12 cellular contexts compared by ENCODE assay signal in the genomic region with DNA sequence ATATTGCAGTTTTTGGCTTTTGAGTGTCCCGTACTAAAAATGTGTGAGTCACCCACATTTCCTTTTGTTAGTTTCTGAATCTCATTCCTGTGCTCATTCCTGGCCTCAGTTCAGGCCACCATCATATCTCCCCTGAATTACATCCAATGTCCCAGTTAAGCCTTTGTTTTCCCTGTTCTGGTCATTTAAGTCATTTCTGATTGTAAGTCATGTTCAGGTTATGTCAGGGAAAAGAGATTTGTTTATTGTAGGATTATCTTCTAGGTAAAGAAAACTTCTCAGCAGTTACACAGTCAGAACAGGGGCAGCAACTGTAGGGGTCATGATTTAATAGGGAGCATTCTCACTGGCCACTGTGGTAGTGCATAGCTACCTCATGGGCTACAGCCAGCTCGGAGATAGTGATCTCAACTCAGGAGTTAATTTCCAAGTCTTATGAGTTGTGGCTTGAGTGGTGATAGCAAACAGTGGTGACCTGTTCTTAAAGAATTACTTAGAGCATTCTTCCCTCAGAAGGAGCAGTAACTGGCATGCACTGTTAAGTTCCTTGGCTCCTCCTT. TPM values are rescaled to one million over a fixed set of nuclear protein-coding genes. Genes with fewer than 3 reads are reported as not detected.
DNase-seq lines count a peak whose midpoint lies in the region; ATAC-seq and TF ChIP-seq lines count a peak whose summit lies in the region.
"Had no signal": no experiment of that assay in that cellular context is flagged by ENCODE, and none has a peak within 500 bp of the region (broad histone marks: within the 10 kb centered on the region; RNA-seq: fewer than 3 reads in every experiment).

No MANE protein-coding gene starts in this region.

- H3K4me3 ChIP-seq in MG63 (no peak overlapping the region), WERI-Rb-1 (ENCODE audit: low read depth, low read length) (no peak overlapping the region)
- H3K4me3 ChIP-seq: testis had no signal

- CTCF ChIA-PET in CD4-positive, alpha-beta T cell (lab: Charles Lee) = interaction anchor here (0.9 to 2.4 kb wide), 3 partner anchors 17 to 26 kb away, joined by 3 to 8 read pairs (median 3); no protein-coding TSS in a partner anchor

- no peaks in the 10 kb centered on the region for H3K27me3 Mint-ChIP-seq in CD4-positive, alpha-beta T cell
- H3K27me3 Mint-ChIP-seq in osteocyte (ENCODE audit: unreplicated experiment) (no peaks in the 10 kb centered on the region), endothelial cell (ENCODE audit: unreplicated experiment) (no peaks in the 10 kb centered on the region)

- no peaks in the 10 kb centered on the region for H3K9me3 Mint-ChIP-seq in CD4-positive, alpha-beta T cell
- H3K9me3 Mint-ChIP-seq in osteocyte (ENCODE audit: unreplicated experiment) (no peaks in the 10 kb centered on the region), endothelial cell (ENCODE audit: unreplicated experiment) (no peaks in the 10 kb centered on the region)

- ATAC-seq in CD4-positive, alpha-beta T cell (ENCODE audit: poor library complexity) = no peak
- ATAC-seq in HG02970 (IDR thresholded peaks at IDR 0.05; ENCODE audit: low FRiP score, unreplicated experiment) (no peak), GM21515 (IDR thresholded peaks at IDR 0.05; ENCODE audit: unreplicated experiment) (no peak)

- H3K4me1 Mint-ChIP-seq in CD4-positive, alpha-beta T cell (ENCODE audit: low read depth) = peaks cover 53% of the 10 kb centered on the region
- peaks cover 39% of the 10 kb centered on the region for H3K4me1 Mint-ChIP-seq in osteocyte (ENCODE audit: unreplicated experiment)
- H3K4me1 Mint-ChIP-seq in endothelial cell (ENCODE audit: unreplicated experiment) = peaks cover 4% of the 10 kb centered on the region

- no peaks in the 10 kb centered on the region for H3K27me3 ChIP-seq in CD4-positive, alpha-beta T cell (ENCODE audit: control insufficient read depth, insufficient read depth, low read length)
- H3K27me3 ChIP-seq in MG63 (no peaks in the 10 kb centered on the region), WERI-Rb-1 (ENCODE audit: insufficient read depth, low read depth, severe bottlenecking) (no peaks in the 10 kb centered on the region)
- H3K27me3 ChIP-seq: testis had no signal

- POLR2A ChIA-PET in CD4-positive, alpha-beta T cell (lab: Charles Lee) = interaction anchor here (1.1 kb wide), 1 partner anchor 33 kb away, joined by 4 read pairs; no protein-coding TSS in a partner anchor

- no peak for DNase-seq in CD4-positive, alpha-beta T cell
- DNase-seq in MG63 (peak; percentile 89), dermis blood vessel endothelial cell (peak; percentile 76), osteocyte (ENCODE audit: extremely low spot score, unreplicated experiment) (no peak), WERI-Rb-1 (no peak), endothelial cell (ENCODE audit: low spot score) (no peak)
- DNase-seq: effector CD8-positive, alpha-beta T cell; NCI-H1048; testis had no signal

- intact Hi-C loops in CD4-positive, alpha-beta T cell (cut with DNase I, micrococcal nuclease) = loop anchor here in 1 of 2 experiments (10.0 kb wide), 1 partner anchor 275 kb away; no protein-coding TSS in a partner anchor

- peak overlapping the region; percentile 40 for H3K27ac Mint-ChIP-seq in CD4-positive, alpha-beta T cell
- H3K27ac Mint-ChIP-seq in osteocyte (ENCODE audit: unreplicated experiment) (peak overlapping the region; percentile 56), endothelial cell (ENCODE audit: unreplicated experiment) (no peak overlapping the region)

- peaks cover 88% of the 10 kb centered on the region for H3K36me3 Mint-ChIP-seq in CD4-positive, alpha-beta T cell (ENCODE audit: low read depth)
- peaks cover 52% of the 10 kb centered on the region for H3K36me3 Mint-ChIP-seq in osteocyte (ENCODE audit: unreplicated experiment)
- H3K36me3 Mint-ChIP-seq in endothelial cell (ENCODE audit: low read depth, unreplicated experiment) = peaks cover 24% of the 10 kb centered on the region

- no peak for TF ChIP-seq CTCF in CD4-positive, alpha-beta T cell (IDR thresholded peaks at IDR 0.05)
- TF ChIP-seq CTCF in osteocyte (IDR thresholded peaks at IDR 0.05) (no peak), WERI-Rb-1 (IDR thresholded peaks at IDR 0.05; ENCODE audit: low read depth, low read length) (no peak), endothelial cell (IDR thresholded peaks at IDR 0.05; ENCODE audit: unreplicated experiment) (no peak)

- H3K9me3 ChIP-seq in CD4-positive, alpha-beta T cell (ENCODE audit: control insufficient read depth, low read length) = no peaks in the 10 kb centered on the region
- H3K9me3 ChIP-seq in MG63 = no peaks in the 10 kb centered on the region
- no peaks in the 10 kb centered on the region for H3K9me3 ChIP-seq in WERI-Rb-1 (ENCODE audit: severe bottlenecking)
- H3K9me3 ChIP-seq: testis had no signal

- H3K36me3 ChIP-seq in MG63 (peaks cover 86% of the 10 kb centered on the region), WERI-Rb-1 (peaks cover 54% of the 10 kb centered on the region)

- H3K27ac ChIP-seq in CD4-positive, alpha-beta T cell (ENCODE audit: low read depth, low read length) = no peak overlapping the region
- no peak overlapping the region for H3K27ac ChIP-seq in WERI-Rb-1
- H3K27ac ChIP-seq: parathyroid adenoma, testis had no signal

- no peak overlapping the region for H3K4me3 Mint-ChIP-seq in CD4-positive, alpha-beta T cell
- H3K4me3 Mint-ChIP-seq in osteocyte (ENCODE audit: unreplicated experiment) = no peak overlapping the region
- no peak overlapping the region for H3K4me3 Mint-ChIP-seq in endothelial cell (ENCODE audit: unreplicated experiment)

RNA-seq across cellular contexts. Expression of gene DDX47, which starts 6.7 kb away (rescaled TPM):
- total RNA-seq in CD4-positive, alpha-beta T cell = 100 to 1,000 TPM; 153 TPM
- 105 and 122 TPM in 2 replicates for total RNA-seq in MG63 (2014; rRNA removed; shearing (Covaris generic); ENCODE audit: low replicate concordance)
- total RNA-seq in dermis blood vessel endothelial cell = 83.0 and 87.7 TPM in 2 replicates
- 47.3 and 48.0 TPM in 2 replicates for total RNA-seq in osteocyte
- total RNA-seq in endothelial cell (ENCODE audit: unreplicated experiment) = 45.1 TPM

RNA-seq across cellular contexts. Expression of gene APOLD1, which starts 34.4 kb away (rescaled TPM):
- total RNA-seq in CD4-positive, alpha-beta T cell = 1 to 10 TPM; 1.8 to 3.4 TPM
- 21.4 and 27.1 TPM in 2 replicates for total RNA-seq in MG63 (2014; rRNA removed; shearing (Covaris generic); ENCODE audit: low replicate concordance)
- total RNA-seq in dermis blood vessel endothelial cell (35.6 and 63.8 TPM in 2 replicates), osteocyte (10.5 and 11.1 TPM in 2 replicates), endothelial cell (ENCODE audit: unreplicated experiment) (5.2 TPM)

Comparison
In these comparisons a context has a peak if more than half of its experiments do, and no peak if none do; other contexts are left out.
1. DNase-seq: peak in MG63 (single experiment) and dermis blood vessel endothelial cell (single experiment); none in CD4-positive, alpha-beta T cell (0 of 10), osteocyte (single experiment), WERI-Rb-1 (single experiment) and endothelial cell (single experiment).